8 cellular contexts compared by ENCODE assay signal in the genomic region with DNA sequence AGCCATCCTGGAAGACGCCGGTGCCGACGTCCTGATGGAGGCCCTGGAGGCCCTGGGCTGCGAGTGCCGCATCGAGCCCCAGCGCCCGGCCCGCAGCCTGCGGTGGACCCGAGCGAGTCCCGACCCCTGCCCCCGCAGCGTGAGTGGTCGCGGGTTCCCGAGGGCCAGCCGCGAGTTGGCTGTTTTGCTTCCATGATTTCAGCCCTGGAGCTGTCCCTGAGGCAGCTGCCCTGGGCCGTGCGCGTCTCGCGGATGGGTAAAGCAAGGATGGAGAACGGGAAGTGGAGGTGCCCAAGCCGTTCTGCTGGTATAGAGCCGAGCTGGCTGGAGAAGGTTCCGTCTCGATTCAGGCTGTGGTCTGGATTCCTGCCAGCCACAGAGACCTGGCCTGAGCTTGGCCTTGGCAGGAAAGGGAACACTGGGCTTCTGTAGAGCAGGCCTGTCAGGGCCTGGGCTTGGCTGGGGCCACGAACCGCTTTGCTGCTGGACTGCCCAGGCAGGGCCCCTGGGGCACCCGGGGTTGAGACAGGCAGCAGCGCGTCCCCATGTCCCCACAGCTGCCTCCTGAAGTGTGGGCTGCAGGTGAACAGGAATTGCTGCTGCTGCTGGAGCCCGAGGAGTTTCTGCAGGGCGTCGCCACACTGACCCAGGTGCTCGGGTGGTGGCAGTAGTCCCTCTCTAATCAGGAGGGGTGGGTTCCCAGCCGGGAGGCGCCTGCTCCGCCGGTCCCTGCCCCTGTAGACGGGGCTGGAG. TPM values are rescaled to one million over a fixed set of nuclear protein-coding genes. Genes with fewer than 3 reads are reported as not detected.
A peak's percentile ranks its signal among the peaks of the same experiment; 100 is the strongest.
DNase-seq lines count a peak whose midpoint lies in the region; ATAC-seq and TF ChIP-seq lines count a peak whose summit lies in the region.

No MANE protein-coding gene starts in this region.

- peak overlapping the region; percentile 69 for H3K23ac ChIP-seq in IMR-90 (ENCODE audit: low read depth, low read length)

- no peaks in the 10 kb centered on the region for H3K9me3 Mint-ChIP-seq in CD4-positive, CD25-positive, alpha-beta regulatory T cell

- H3K27ac Mint-ChIP-seq in CD4-positive, CD25-positive, alpha-beta regulatory T cell = no peak overlapping the region

- H3K14ac ChIP-seq in IMR-90 (replicated peaks; ENCODE audit: low read depth, low read length) = peak overlapping the region; percentile 43

- H3K4me1 ChIP-seq in CD4-positive, CD25-positive, alpha-beta regulatory T cell (ENCODE audit: control insufficient read depth, insufficient read depth, low read length, poor library complexity, severe bottlenecking) = peaks cover 46% of the 10 kb centered on the region
- H3K4me1 ChIP-seq in IMR-90 (ENCODE audit: control insufficient read depth, insufficient read depth, low read length) = peaks cover 13% of the 10 kb centered on the region
- peaks cover 14% of the 10 kb centered on the region for H3K4me1 ChIP-seq in prostate gland (replicated peaks)

- no peak for TF ChIP-seq RAD21 in IMR-90 (IDR thresholded peaks at IDR 0.05; ENCODE audit: low read length)

- peak overlapping the region; percentile 57 for H3K4me3 ChIP-seq in CD4-positive, CD25-positive, alpha-beta regulatory T cell (ENCODE audit: low read depth, low read length)
- peak overlapping the region; percentile 93 for H3K4me3 ChIP-seq in IMR-90 (ENCODE audit: insufficient read depth, low read depth, low read length)
- H3K4me3 ChIP-seq in foreskin fibroblast (ENCODE audit: low read depth in 1 of 2, low read length in 2 of 2) = peak overlapping the region; percentile 62 to 75
- H3K4me3 ChIP-seq in prostate gland = peak overlapping the region; percentile 83 to 86

- no peak for TF ChIP-seq POLR2A in IMR-90 (IDR thresholded peaks at IDR 0.05; ENCODE audit: low read depth, low read length)
- no peak for TF ChIP-seq POLR2A in prostate gland (IDR thresholded peaks at IDR 0.05)

- in situ Hi-C loops in IMR-90 (cut with MboI; ENCODE audit: low sequenced_read_pairs) = no loop called here

- no peak overlapping the region for H2BK120ac ChIP-seq in IMR-90 (ENCODE audit: low read depth, low read length)

- no peaks in the 10 kb centered on the region for H3K27me3 ChIP-seq in CD4-positive, CD25-positive, alpha-beta regulatory T cell (ENCODE audit: control insufficient read depth, insufficient read depth, low read length)
- H3K27me3 ChIP-seq in IMR-90 (ENCODE audit: control insufficient read depth, insufficient read depth, low read length) (no peaks in the 10 kb centered on the region), prostate gland (replicated peaks; ENCODE audit: insufficient read depth) (no peaks in the 10 kb centered on the region)

- DNase-seq in CD4-positive, CD25-positive, alpha-beta regulatory T cell = no peak
- DNase-seq in IMR-90 (peak; percentile 24), foreskin fibroblast (peak in 1 of 2 donors; percentile 61), prostate gland (ENCODE audit: low spot score) (no peak), NCI-H446 (lab: John Stamatoyannopoulos, UW) (no peak), NCI-H187 treated with DMSO at 0.1 percent for 48 hours (lab: John Stamatoyannopoulos, UW) (no peak)
- DNase-seq in activated CD4-positive, alpha-beta T cell treated with anti-CD3 and anti-CD28 coated beads, Interleukin-2, amount 50 U/mL, for 48 hours = peak; percentile 29 to 39

- peak overlapping the region; percentile 94 for H2AFZ ChIP-seq in IMR-90 (replicated peaks; ENCODE audit: low read length, poor library complexity)

- POLR2A ChIA-PET in IMR-90 (lab: Charles Lee; ENCODE audit: unreplicated experiment) = no interaction called here

- H2AK5ac ChIP-seq in IMR-90 (ENCODE audit: low read depth, low read length) = peak overlapping the region; percentile 25

- peaks cover 17% of the 10 kb centered on the region for H3K36me3 ChIP-seq in CD4-positive, CD25-positive, alpha-beta regulatory T cell (ENCODE audit: control insufficient read depth, insufficient read depth, low read length)
- H3K36me3 ChIP-seq in IMR-90 (ENCODE audit: control insufficient read depth, insufficient read depth, low read length) = peaks cover 25% of the 10 kb centered on the region; the same call in 1 of the 2 replicates
- peaks cover 12 to 24% of the 10 kb centered on the region in 2 donors for H3K36me3 ChIP-seq in prostate gland

- H3K9me1 ChIP-seq in IMR-90 (ENCODE audit: insufficient read depth, low read length) = 0 out of 2 replicates have a peak, but pooled peaks cover 3% of the 10 kb centered on the region

- peak overlapping the region; percentile 33 to 77; a peak in 2 of 4 replicates for H4K8ac ChIP-seq in IMR-90 (ENCODE audit: low read depth in 2 of 2, low read length in 2 of 2)

- no peak overlapping the region for H2BK15ac ChIP-seq in IMR-90 (ENCODE audit: low read depth, low read length)

- peaks cover 0 to 18% (median 1%) of the 10 kb centered on the region in 4 donors for H3K4me1 Mint-ChIP-seq in CD4-positive, CD25-positive, alpha-beta regulatory T cell

- H3K9ac ChIP-seq in IMR-90 (ENCODE audit: low read depth, low read length) = peak overlapping the region; percentile 78

- WGBS in IMR-90 (ENCODE audit: extremely low coverage in 2 of 2, insufficient read length in 1 of 2), 2 experiments = 2% methylated on average over 15 of the region's 45 CpGs; no CpG with 5 or more reads in 1 of the 2 experiments
- 14% methylated on average over 37 of the region's 45 CpGs for WGBS in prostate gland

- intact Hi-C loops in IMR-90 (cut with micrococcal nuclease) (no loop called here), prostate gland (cut with DNase I) (no loop called here)

- H3K9me3 ChIP-seq in CD4-positive, CD25-positive, alpha-beta regulatory T cell (ENCODE audit: control insufficient read depth in 2 of 2, low read length in 2 of 2) = no peaks in the 10 kb centered on the region
- H3K9me3 ChIP-seq in IMR-90 (ENCODE audit: control insufficient read depth, insufficient read depth, low read length) (no peaks in the 10 kb centered on the region), prostate gland (no peaks in the 10 kb centered on the region)

- peak overlapping the region; percentile 100 for H2AK9ac ChIP-seq in IMR-90 (replicated peaks; ENCODE audit: low read depth, low read length, poor library complexity)

- H3K18ac ChIP-seq in IMR-90 (ENCODE audit: low read depth, low read length) = no peak overlapping the region

- H3K79me1 ChIP-seq in IMR-90 (ENCODE audit: low read depth in 1 of 2, low read length in 2 of 2) = peaks cover 12 to 56% of the 10 kb centered on the region in 2 experiments

- H2BK5ac ChIP-seq in IMR-90 (ENCODE audit: low read depth, low read length, poor library complexity, severe bottlenecking) = peak overlapping the region; percentile 47

- H3K4ac ChIP-seq in IMR-90 (ENCODE audit: low read depth, low read length) = peak overlapping the region; percentile 44

- no TSS peak for BruUV-seq in IMR-90 (replicated peaks; lab: Mats Ljungman, UMichigan)

- TF ChIP-seq CTCF in IMR-90 (conservative IDR thresholded peaks at IDR 0.05; ENCODE audit: low read depth, low read length) (no peak), foreskin fibroblast (IDR thresholded peaks at IDR 0.05; ENCODE audit: low read depth, low read length) (no peak), prostate gland (IDR thresholded peaks at IDR 0.05) (no peak)

- peak overlapping the region; percentile 93 for H3K4me2 ChIP-seq in IMR-90 (ENCODE audit: low read depth, low read length)

- CTCF ChIA-PET in IMR-90 (lab: Yijun Ruan, JAX) = interaction anchor here (0.9 kb wide), 1 partner anchor 37 kb away, joined by 3 read pairs; no protein-coding TSS in a partner anchor

- H2BK20ac ChIP-seq in IMR-90 (ENCODE audit: low read depth, low read length) = no peak overlapping the region

- peaks cover 35% of the 10 kb centered on the region for H4K20me1 ChIP-seq in IMR-90 (ENCODE audit: insufficient read depth, low read length)

- dilution Hi-C loops in IMR-90 (cut with HindIII; ENCODE audit: low sequenced_read_pairs, unreplicated experiment) = no loop called here

- H4K91ac ChIP-seq in IMR-90 (ENCODE audit: insufficient read depth, low read depth, low read length) = peak overlapping the region; percentile 11; the same call in 1 of the 2 replicates

- no peak overlapping the region for H3K56ac ChIP-seq in IMR-90 (ENCODE audit: extremely low read depth, insufficient read depth, low read length)

- ATAC-seq in CD4-positive, CD25-positive, alpha-beta regulatory T cell (ENCODE audit: low read depth in 2 of 2) = no peak
- ATAC-seq in IMR-90 (ENCODE audit: low read depth) (peak; percentile 4), esophagus mucosa (no peak)

- no peak overlapping the region for H4K5ac ChIP-seq in IMR-90 (ENCODE audit: low read depth, low read length)

- H3K36me3 Mint-ChIP-seq in CD4-positive, CD25-positive, alpha-beta regulatory T cell = no peaks in the 10 kb centered on the region

- no peaks in the 10 kb centered on the region for H3K27me3 Mint-ChIP-seq in CD4-positive, CD25-positive, alpha-beta regulatory T cell

- H3K27ac ChIP-seq in CD4-positive, CD25-positive, alpha-beta regulatory T cell (ENCODE audit: insufficient read depth, low read length, poor library complexity, severe bottlenecking) = peak overlapping the region; percentile 85
- peak overlapping the region; percentile 76 for H3K27ac ChIP-seq in IMR-90 (ENCODE audit: insufficient read depth, low read length)
- peak overlapping the region; percentile 91 to 96 for H3K27ac ChIP-seq in prostate gland

- peak overlapping the region; percentile 84 to 98 (median 97) for H3K4me3 Mint-ChIP-seq in CD4-positive, CD25-positive, alpha-beta regulatory T cell

RNA-seq across cellular contexts. Expression of a gene that starts 0.9 kb away (rescaled TPM):
- total RNA-seq in CD4-positive, CD25-positive, alpha-beta regulatory T cell = 46.5 TPM
- 100 to 1,000 TPM; 143 to 176 (median 155) TPM for polyA plus RNA-seq in CD4-positive, CD25-positive, alpha-beta regulatory T cell
- total RNA-seq in IMR-90 (2012; rRNA removed) = 68.5 and 73.3 TPM in 2 replicates
- polyA plus RNA-seq in IMR-90 (2012; rRNA removed) = 80.4 and 87.2 TPM in 2 replicates
- polyA plus RNA-seq in IMR-90 (2012; cell fraction: cytosol; rRNA removed) = 85.4 and 140 TPM in 2 replicates
- polyA plus RNA-seq in IMR-90 (2012; cell fraction: nucleus; rRNA removed; ENCODE audit: low replicate concordance) = 69.2 and 93.1 TPM in 2 replicates
- total RNA-seq in prostate gland = 100 to 1,000 TPM in 1 of 2 donors, 10 to 100 TPM in 1; 97.4 to 125 TPM
- total RNA-seq in esophagus mucosa = 98.6 TPM

RNA-seq across cellular contexts. Expression of a gene that starts 1.3 kb away (rescaled TPM):
- total RNA-seq in CD4-positive, CD25-positive, alpha-beta regulatory T cell = 19.0 TPM
- 1 to 10 TPM in 1 of 4 donors, under 1 TPM in 3; 0.57 to 1.1 (median 0.64) TPM for polyA plus RNA-seq in CD4-positive, CD25-positive, alpha-beta regulatory T cell
- total RNA-seq in IMR-90 (2012; rRNA removed) (1.3 and 1.4 TPM in 2 replicates), prostate gland (10 to 100 TPM; 18.3 to 53.9 TPM), esophagus mucosa (13.0 TPM)
- 9.6 and 11.1 TPM in 2 replicates for polyA plus RNA-seq in IMR-90 (2012; rRNA removed)
- 2.9 and 4.0 TPM in 2 replicates for polyA plus RNA-seq in IMR-90 (2012; cell fraction: cytosol; rRNA removed)
- polyA plus RNA-seq in IMR-90 (2012; cell fraction: nucleus; rRNA removed; ENCODE audit: low replicate concordance) = 68.1 and 156 TPM in 2 replicates

RNA-seq across cellular contexts. Expression of a gene that starts 2.5 kb away (rescaled TPM):
- 45.1 TPM for total RNA-seq in CD4-positive, CD25-positive, alpha-beta regulatory T cell
- polyA plus RNA-seq in CD4-positive, CD25-positive, alpha-beta regulatory T cell = 100 to 1,000 TPM in 1 of 4 donors, 10 to 100 TPM in 3; 63.8 to 101 (median 75.0) TPM
- total RNA-seq in IMR-90 (2012; rRNA removed) = 12.7 and 15.3 TPM in 2 replicates
- 41.2 and 61.6 TPM in 2 replicates for polyA plus RNA-seq in IMR-90 (2012; rRNA removed)
- polyA plus RNA-seq in IMR-90 (2012; cell fraction: cytosol; rRNA removed) = 33.9 and 84.6 TPM in 2 replicates
- polyA plus RNA-seq in IMR-90 (2012; cell fraction: nucleus; rRNA removed; ENCODE audit: low replicate concordance) = 163 and 393 TPM in 2 replicates
- 100 to 1,000 TPM; 135 to 252 TPM for total RNA-seq in prostate gland
- total RNA-seq in esophagus mucosa = 29.6 TPM

RNA-seq across cellular contexts. Expression of a gene that starts 8.5 kb away (rescaled TPM):
- total RNA-seq in CD4-positive, CD25-positive, alpha-beta regulatory T cell = 85.2 TPM
- polyA plus RNA-seq in CD4-positive, CD25-positive, alpha-beta regulatory T cell = 10 to 100 TPM; 61.1 to 72.3 (median 70.8) TPM
- total RNA-seq in IMR-90 (2012; rRNA removed) (9.1 and 10.6 TPM in 2 replicates), prostate gland (100 to 1,000 TPM in 1 of 2 donors, 10 to 100 TPM in 1; 87.8 to 138 TPM), esophagus mucosa (23.5 TPM)
- 30.8 and 34.0 TPM in 2 replicates for polyA plus RNA-seq in IMR-90 (2012; rRNA removed)
- 24.8 and 37.1 TPM in 2 replicates for polyA plus RNA-seq in IMR-90 (2012; cell fraction: cytosol; rRNA removed)
- 165 and 400 TPM in 2 replicates for polyA plus RNA-seq in IMR-90 (2012; cell fraction: nucleus; rRNA removed; ENCODE audit: low replicate concordance)

RNA-seq across cellular contexts. Expression of a gene that starts 8.9 kb away (rescaled TPM):
- 41.6 TPM for total RNA-seq in CD4-positive, CD25-positive, alpha-beta regulatory T cell
- 100 to 1,000 TPM in 1 of 4 donors, 10 to 100 TPM in 3; 88.8 to 104 (median 96.6) TPM for polyA plus RNA-seq in CD4-positive, CD25-positive, alpha-beta regulatory T cell
- total RNA-seq in IMR-90 (2012; rRNA removed) (51.1 and 131 TPM in 2 replicates), prostate gland (100 to 1,000 TPM in 1 of 2 donors, 10 to 100 TPM in 1; 98.4 to 233 TPM), esophagus mucosa (45.6 TPM)
- polyA plus RNA-seq in IMR-90 (2012; rRNA removed) = 62.6 and 75.9 TPM in 2 replicates
- 64.6 and 131 TPM in 2 replicates for polyA plus RNA-seq in IMR-90 (2012; cell fraction: cytosol; rRNA removed)
- polyA plus RNA-seq in IMR-90 (2012; cell fraction: nucleus; rRNA removed; ENCODE audit: low replicate concordance) = 50.7 and 143 TPM in 2 replicates

Comparison
In these comparisons a context has a peak if more than half of its experiments do, and no peak if none do; other contexts are left out.
1. DNase-seq: peak in IMR-90 (single experiment) and activated CD4-positive, alpha-beta T cell treated with anti-CD3 and anti-CD28 coated beads, Interleukin-2, amount 50 U/mL, for 48 hours (2 of 2); none in CD4-positive, CD25-positive, alpha-beta regulatory T cell (0 of 3), prostate gland (single experiment), NCI-H446 (0 of 2) and NCI-H187 treated with DMSO at 0.1 percent for 48 hours (single experiment).
2. Peak in every context shown above with its lines, with median percentiles within 50 percentile points of each other: H3K27ac ChIP-seq and H3K4me3 ChIP-seq.